8 cellular contexts compared by ENCODE assay signal in genomic region chr3:43378066-43378935, GRCh38.
DNase-seq lines count a peak whose midpoint lies in the region; ATAC-seq and TF ChIP-seq lines count a peak whose summit lies in the region.

No MANE protein-coding gene starts in this region.

- no peak overlapping the region for H3K4me3 Mint-ChIP-seq in activated CD4-positive, alpha-beta memory T cell treated with anti-CD3 and anti-CD28 coated beads, Interleukin-2, amount 10 ng/mL, durations not matched to agents 7 days and 5 days
- no peak overlapping the region for H3K4me3 Mint-ChIP-seq in effector memory CD8-positive, alpha-beta T cell
- no peak overlapping the region for H3K4me3 Mint-ChIP-seq in osteocyte (ENCODE audit: unreplicated experiment)

- H3K9me3 Mint-ChIP-seq in activated CD4-positive, alpha-beta memory T cell treated with anti-CD3 and anti-CD28 coated beads, Interleukin-2, amount 10 ng/mL, durations not matched to agents 7 days and 5 days, result peaks cover 3% of the 10 kb centered on the region
- H3K9me3 Mint-ChIP-seq in effector memory CD8-positive, alpha-beta T cell, result no peaks in the 10 kb centered on the region
- H3K9me3 Mint-ChIP-seq in osteocyte (ENCODE audit: unreplicated experiment), result peaks cover 12% of the 10 kb centered on the region

- peak; percentile 66 for ATAC-seq in GM19467 (IDR thresholded peaks at IDR 0.05; ENCODE audit: unreplicated experiment)
- ATAC-seq in effector memory CD8-positive, alpha-beta T cell (replicated peaks), result peak; percentile 99

- CTCF ChIA-PET in activated CD4-positive, alpha-beta memory T cell treated with anti-CD3 and anti-CD28 coated beads, Interleukin-2, amount 10 ng/mL, durations not matched to agents 7 days and 5 days (lab: Charles Lee), result interaction anchor here (0.6 to 4.5 kb wide), 16 partner anchors 11 to 416 kb away, joined by 3 to 49 read pairs (median 4); no protein-coding TSS in a partner anchor

- H3K36me3 Mint-ChIP-seq in activated CD4-positive, alpha-beta memory T cell treated with anti-CD3 and anti-CD28 coated beads, Interleukin-2, amount 10 ng/mL, durations not matched to agents 7 days and 5 days (ENCODE audit: low read depth), result peaks cover 6% of the 10 kb centered on the region
- no peaks in the 10 kb centered on the region for H3K36me3 Mint-ChIP-seq in effector memory CD8-positive, alpha-beta T cell (ENCODE audit: insufficient read depth)
- H3K36me3 Mint-ChIP-seq in osteocyte (ENCODE audit: unreplicated experiment), result no peaks in the 10 kb centered on the region

- H3K27me3 Mint-ChIP-seq in activated CD4-positive, alpha-beta memory T cell treated with anti-CD3 and anti-CD28 coated beads, Interleukin-2, amount 10 ng/mL, durations not matched to agents 7 days and 5 days, result no peaks in the 10 kb centered on the region
- H3K27me3 Mint-ChIP-seq in effector memory CD8-positive, alpha-beta T cell, result no peaks in the 10 kb centered on the region
- no peaks in the 10 kb centered on the region for H3K27me3 Mint-ChIP-seq in osteocyte (ENCODE audit: unreplicated experiment)

- peaks cover 12% of the 10 kb centered on the region for H3K4me1 Mint-ChIP-seq in activated CD4-positive, alpha-beta memory T cell treated with anti-CD3 and anti-CD28 coated beads, Interleukin-2, amount 10 ng/mL, durations not matched to agents 7 days and 5 days
- peaks cover 11 to 16% of the 10 kb centered on the region in 2 donors for H3K4me1 Mint-ChIP-seq in effector memory CD8-positive, alpha-beta T cell (ENCODE audit: low read depth in 2 of 2)
- peaks cover 25% of the 10 kb centered on the region for H3K4me1 Mint-ChIP-seq in osteocyte (ENCODE audit: unreplicated experiment)

- DNase-seq in AG09319 (ENCODE audit: extremely low read depth, low read depth) (no peak), NCI-H1105 (lab: John Stamatoyannopoulos, UW) (peak; percentile 2), osteocyte (ENCODE audit: extremely low spot score, unreplicated experiment) (peak; percentile 36), NCI-H2227 (lab: John Stamatoyannopoulos, UW; ENCODE audit: unreplicated experiment) (no peak), OCI-M2 (lab: John Stamatoyannopoulos, UW; ENCODE audit: unreplicated experiment) (no peak)
- peak; percentile 75 for DNase-seq in activated CD4-positive, alpha-beta memory T cell treated with anti-CD3 and anti-CD28 coated beads, Interleukin-2, amount 10 ng/mL, durations not matched to agents 7 days and 5 days
- DNase-seq in effector memory CD8-positive, alpha-beta T cell, result peak; percentile 65 to 76 (median 69)

- POLR2A ChIA-PET in activated CD4-positive, alpha-beta memory T cell treated with anti-CD3 and anti-CD28 coated beads, Interleukin-2, amount 10 ng/mL, durations not matched to agents 7 days and 5 days (lab: Charles Lee), result interaction anchor here (0.6 to 1.0 kb wide), 5 partner anchors 11 to 217 kb away, joined by 3 to 5 read pairs (median 4); partner anchors contain the start of gene SNRK

- TF ChIP-seq CTCF in AG09319 (IDR thresholded peaks at IDR 0.05; ENCODE audit: low read depth, low read length) (peak; percentile 50), osteocyte (IDR thresholded peaks at IDR 0.05) (peak; percentile 56)

- no peak overlapping the region for H3K27ac Mint-ChIP-seq in activated CD4-positive, alpha-beta memory T cell treated with anti-CD3 and anti-CD28 coated beads, Interleukin-2, amount 10 ng/mL, durations not matched to agents 7 days and 5 days
- peak overlapping the region; percentile 12 to 66 for H3K27ac Mint-ChIP-seq in effector memory CD8-positive, alpha-beta T cell
- H3K27ac Mint-ChIP-seq in osteocyte (ENCODE audit: unreplicated experiment), result peak overlapping the region; percentile 9

Comparison
In these comparisons a context has a peak if more than half of its experiments do, and no peak if none do; other contexts are left out.
1. DNase-seq: peak in NCI-H1105 (single experiment), activated CD4-positive, alpha-beta memory T cell treated with anti-CD3 and anti-CD28 coated beads, Interleukin-2, amount 10 ng/mL, durations not matched to agents 7 days and 5 days (single experiment), effector memory CD8-positive, alpha-beta T cell (3 of 3) and osteocyte (single experiment); none in AG09319 (single experiment), NCI-H2227 (single experiment) and OCI-M2 (single experiment).